Comparison of ENCODE assay signal across 11 cellular contexts in genomic region chr15:77179541-77179998, GRCh38.
A peak's percentile ranks its signal among the peaks of the same experiment; 100 is the strongest.
DNase-seq lines count a peak whose midpoint lies in the region; ATAC-seq, FAIRE-seq and TF ChIP-seq lines count a peak whose summit lies in the region.
"Had no signal": no experiment of that assay in that cellular context is flagged by ENCODE, and none has a peak within 500 bp of the region (broad histone marks: within the 10 kb centered on the region; RNA-seq: fewer than 3 reads in every experiment).

No MANE protein-coding gene starts in this region.

- no peak for TF ChIP-seq EP300 in HepG2 (IDR thresholded peaks at IDR 0.05; ENCODE audit: low read depth in 2 of 2, low read length in 2 of 2)
- no peak for TF ChIP-seq EP300 in HepG2 (CRISPR knock-in tag; IDR thresholded peaks at IDR 0.05; ENCODE audit: borderline replicate concordance)

- no peak overlapping the region for H3K27ac ChIP-seq in HepG2 (ENCODE audit: extremely low read length, insufficient read depth, low read length)
- no peak overlapping the region for H3K27ac ChIP-seq in thyroid gland
- H3K27ac ChIP-seq: gastrocnemius medialis, sigmoid colon had no signal

- H3K79me2 ChIP-seq in HepG2 (ENCODE audit: insufficient read depth, low read length): no peaks in the 10 kb centered on the region

- H3K4me3 ChIP-seq in HepG2 (replicated peaks in 1 of 3; ENCODE audit: insufficient read depth in 1 of 3, low read depth in 2 of 3, low read length in 3 of 3): no peak overlapping the region
- no peak overlapping the region for H3K4me3 ChIP-seq in thyroid gland (replicated peaks in 1 of 3)
- H3K4me3 ChIP-seq: gastrocnemius medialis, sigmoid colon had no signal

- H3K9me3 ChIP-seq in HepG2 (ENCODE audit: low read length) (no peaks in the 10 kb centered on the region), thyroid gland (no peaks in the 10 kb centered on the region)
- H3K9me3 ChIP-seq: gastrocnemius medialis, sigmoid colon had no signal

- no peak for TF ChIP-seq RAD21 in HepG2 (CRISPR knock-in tag; IDR thresholded peaks at IDR 0.05)

- peaks cover 3 to 8% of the 10 kb centered on the region in 2 experiments; a peak in 2 of 5 replicates for H3K36me3 ChIP-seq in HepG2 (replicated peaks in 1 of 2; ENCODE audit: control insufficient read depth in 1 of 2, insufficient read depth in 2 of 2, low read length in 2 of 2)
- no peaks in the 10 kb centered on the region for H3K36me3 ChIP-seq in thyroid gland
- H3K36me3 ChIP-seq: gastrocnemius medialis had no signal

- POLR2A ChIA-PET in HepG2 (lab: Yijun Ruan, JAX): no interaction called here

- H3K4me1 ChIP-seq in HepG2 (ENCODE audit: insufficient read depth, low read length): peaks cover 11% of the 10 kb centered on the region
- no peaks in the 10 kb centered on the region for H3K4me1 ChIP-seq in thyroid gland
- H3K4me1 ChIP-seq: gastrocnemius medialis, sigmoid colon had no signal

- no peak overlapping the region for H2AFZ ChIP-seq in HepG2 (ENCODE audit: low read length)

- H3K27me3 ChIP-seq in HepG2 (ENCODE audit: control insufficient read depth in 1 of 2, insufficient read depth in 2 of 2, low read length in 2 of 2) (no peaks in the 10 kb centered on the region), thyroid gland (no peaks in the 10 kb centered on the region)
- H3K27me3 ChIP-seq: gastrocnemius medialis, sigmoid colon had no signal

- no peak for TF ChIP-seq CTCF in HepG2 (CRISPR knock-in tag; IDR thresholded peaks at IDR 0.05)
- no peak for TF ChIP-seq CTCF in thyroid gland (IDR thresholded peaks at IDR 0.05)

- BruUV-seq in HepG2 (replicated peaks; lab: Mats Ljungman, UMichigan): TSS peak; percentile 48

- in situ Hi-C loops in HepG2 (cut with HindIII; ENCODE audit: extremely low pct_ligation_motif_present, low pct_unique_long_range_greater_than_20kb): no loop called here

- TF ChIP-seq POLR2A in HepG2 (IDR thresholded peaks at IDR 0.05; ENCODE audit: insufficient read depth in 1 of 2, low read depth in 2 of 2, low read length in 2 of 2): no peak
- TF ChIP-seq POLR2A in thyroid gland (IDR thresholded peaks at IDR 0.05): no peak

- CTCF ChIA-PET in HepG2 (lab: Yijun Ruan, JAX; ENCODE audit: low intra/inter-chr PET ratio, low total read pairs): no interaction called here

- FAIRE-seq in HepG2 (lab: Jason Lieb, UNC): no peak

- DNase-seq in MV-4-11 (lab: John Stamatoyannopoulos, UW): peak; percentile 86
- no peak for DNase-seq in HepG2 (ENCODE audit: low spot score)
- DNase-seq in thyroid gland: no peak
- DNase-seq in HuH-7 (ENCODE audit: low spot score): no peak
- no peak for DNase-seq in HUDEP-2 (lab: John Stamatoyannopoulos, UW; ENCODE audit: unreplicated experiment in 76 of 76)
- no peak for DNase-seq in activated effector memory CD4-positive, alpha-beta T cell treated with anti-CD3 and anti-CD28 coated beads, Interleukin-2, amount 50 U/mL, for 16 hours
- DNase-seq: gastrocnemius medialis, NCI-H2081, sigmoid colon had no signal

- no peaks in the 10 kb centered on the region for H4K20me1 ChIP-seq in HepG2 (ENCODE audit: insufficient read depth, low read length)

- intact Hi-C loops in HepG2 (cut with micrococcal nuclease; ENCODE audit: unreplicated experiment) (no loop called here), thyroid gland (cut with DNase I) (no loop called here)

- no peak overlapping the region for H3K9ac ChIP-seq in HepG2 (ENCODE audit: insufficient read depth, low read depth, low read length)

- ATAC-seq in GM18502 (IDR thresholded peaks at IDR 0.05; ENCODE audit: poor library complexity, unreplicated experiment) (peak; percentile 59), GM21619 (IDR thresholded peaks at IDR 0.05; ENCODE audit: unreplicated experiment) (peak; percentile 57), HepG2 (no peak)
- ATAC-seq: gastrocnemius medialis had no signal

- no peak overlapping the region for H3K4me2 ChIP-seq in HepG2 (ENCODE audit: low read depth, low read length)

TF ChIP-seq in HepG2, 621 proteins besides CTCF, POLR2A, EP300 and RAD21:
- TF ChIP-seq ZNF350 (CRISPR knock-in tag; IDR thresholded peaks at IDR 0.05; ENCODE audit: borderline replicate concordance, low read depth): no peak
- TF ChIP-seq PAF1 (CRISPR knock-in tag; IDR thresholded peaks at IDR 0.05): no peak
- TF ChIP-seq, protein P1, sequence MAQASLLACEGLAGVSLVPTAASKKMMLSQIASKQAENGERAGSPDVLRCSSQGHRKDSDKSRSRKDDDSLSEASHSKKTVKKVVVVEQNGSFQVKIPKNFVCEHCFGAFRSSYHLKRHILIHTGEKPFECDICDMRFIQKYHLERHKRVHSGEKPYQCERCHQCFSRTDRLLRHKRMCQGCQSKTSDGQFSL (CRISPR knock-in tag; IDR thresholded peaks at IDR 0.05): no peak
- TF ChIP-seq TSC22D2 (CRISPR knock-in tag; IDR thresholded peaks at IDR 0.05; ENCODE audit: borderline replicate concordance): no peak
- TF ChIP-seq KDM5A (IDR thresholded peaks at IDR 0.05; ENCODE audit: borderline replicate concordance, low read length): no peak
- TF ChIP-seq, protein P2, sequence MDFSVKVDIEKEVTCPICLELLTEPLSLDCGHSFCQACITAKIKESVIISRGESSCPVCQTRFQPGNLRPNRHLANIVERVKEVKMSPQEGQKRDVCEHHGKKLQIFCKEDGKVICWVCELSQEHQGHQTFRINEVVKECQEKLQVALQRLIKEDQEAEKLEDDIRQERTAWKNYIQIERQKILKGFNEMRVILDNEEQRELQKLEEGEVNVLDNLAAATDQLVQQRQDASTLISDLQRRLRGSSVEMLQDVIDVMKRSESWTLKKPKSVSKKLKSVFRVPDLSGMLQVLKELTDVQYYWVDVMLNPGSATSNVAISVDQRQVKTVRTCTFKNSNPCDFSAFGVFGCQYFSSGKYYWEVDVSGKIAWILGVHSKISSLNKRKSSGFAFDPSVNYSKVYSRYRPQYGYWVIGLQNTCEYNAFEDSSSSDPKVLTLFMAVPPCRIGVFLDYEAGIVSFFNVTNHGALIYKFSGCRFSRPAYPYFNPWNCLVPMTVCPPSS (IDR thresholded peaks at IDR 0.05): no peak
- TF ChIP-seq KLF12 (CRISPR knock-in tag; IDR thresholded peaks at IDR 0.05; ENCODE audit: borderline replicate concordance): no peak
- no peak for TF ChIP-seq GFI1 (CRISPR knock-in tag; IDR thresholded peaks at IDR 0.05; ENCODE audit: borderline replicate concordance)
- TF ChIP-seq REXO4 (CRISPR knock-in tag; IDR thresholded peaks at IDR 0.05; ENCODE audit: borderline replicate concordance): no peak
- no peak for TF ChIP-seq BCL6 (CRISPR knock-in tag; IDR thresholded peaks at IDR 0.05)
- TF ChIP-seq NPAS2 (CRISPR knock-in tag; IDR thresholded peaks at IDR 0.05; ENCODE audit: borderline replicate concordance): no peak
